15 cellular contexts compared by ENCODE assay signal in the genomic region with DNA sequence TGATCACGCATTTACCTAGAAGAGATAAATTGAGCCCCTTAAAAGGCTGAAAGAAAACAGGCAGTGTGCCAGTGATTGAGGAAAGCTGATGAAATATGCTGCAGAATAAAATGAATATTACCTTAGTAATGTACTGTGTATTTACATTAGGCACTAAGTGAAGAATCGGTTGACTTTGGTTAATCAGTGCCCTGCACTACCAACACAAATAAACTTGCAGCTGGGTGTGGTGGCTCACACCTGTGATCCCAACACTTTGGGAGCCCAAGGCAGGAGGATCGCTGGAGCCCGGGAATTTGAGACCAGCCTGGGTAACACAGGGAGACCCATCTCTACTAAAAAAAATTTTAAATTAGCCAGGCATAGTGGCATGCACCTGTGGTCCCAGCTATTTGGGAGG.
DNase-seq lines count a peak whose midpoint lies in the region; ATAC-seq and TF ChIP-seq lines count a peak whose summit lies in the region.
"Had no signal": no experiment of that assay in that cellular context is flagged by ENCODE, and none has a peak within 500 bp of the region (broad histone marks: within the 10 kb centered on the region; RNA-seq: fewer than 3 reads in every experiment).

No MANE protein-coding gene starts in this region.

- H3K4me3 Mint-ChIP-seq in Calu3 (ENCODE audit: low read depth, unreplicated experiment) = peak overlapping the region; percentile 21
- H3K4me3 Mint-ChIP-seq in stimulated activated effector memory CD8-positive, alpha-beta T cell treated with anti-CD3 and anti-CD28 coated beads, Interleukin-12 subunit alpha, Interleukin-12 subunit beta, amount 100 ng/mL, for 72 hours = no peak overlapping the region
- no peak overlapping the region for H3K4me3 Mint-ChIP-seq in activated CD4-positive, alpha-beta memory T cell treated with anti-CD3 and anti-CD28 coated beads for 36 hours
- H3K4me3 Mint-ChIP-seq: B cell; CD4-positive, alpha-beta T cell; H9 had no signal

- H3K9me3 Mint-ChIP-seq in Calu3 (ENCODE audit: low read depth, unreplicated experiment) = no peaks in the 10 kb centered on the region
- H3K9me3 Mint-ChIP-seq in stimulated activated effector memory CD8-positive, alpha-beta T cell treated with anti-CD3 and anti-CD28 coated beads, Interleukin-12 subunit alpha, Interleukin-12 subunit beta, amount 100 ng/mL, for 72 hours = no peaks in the 10 kb centered on the region
- no peaks in the 10 kb centered on the region for H3K9me3 Mint-ChIP-seq in activated CD4-positive, alpha-beta memory T cell treated with anti-CD3 and anti-CD28 coated beads for 36 hours
- H3K9me3 Mint-ChIP-seq: CD4-positive, alpha-beta T cell; H9 had no signal

- no peaks in the 10 kb centered on the region for H3K9me3 ChIP-seq in WERI-Rb-1 (ENCODE audit: severe bottlenecking)

- peaks cover 51% of the 10 kb centered on the region for H3K4me1 Mint-ChIP-seq in Calu3 (ENCODE audit: low read depth, unreplicated experiment)
- H3K4me1 Mint-ChIP-seq in stimulated activated effector memory CD8-positive, alpha-beta T cell treated with anti-CD3 and anti-CD28 coated beads, Interleukin-12 subunit alpha, Interleukin-12 subunit beta, amount 100 ng/mL, for 72 hours = peaks cover 4% of the 10 kb centered on the region
- no peaks in the 10 kb centered on the region for H3K4me1 Mint-ChIP-seq in activated CD4-positive, alpha-beta memory T cell treated with anti-CD3 and anti-CD28 coated beads for 36 hours (ENCODE audit: low read depth)
- H3K4me1 Mint-ChIP-seq: B cell had no signal

- peak overlapping the region; percentile 84 for H3K27ac Mint-ChIP-seq in Calu3 (ENCODE audit: unreplicated experiment)
- peak overlapping the region; percentile 29 for H3K27ac Mint-ChIP-seq in stimulated activated effector memory CD8-positive, alpha-beta T cell treated with anti-CD3 and anti-CD28 coated beads, Interleukin-12 subunit alpha, Interleukin-12 subunit beta, amount 100 ng/mL, for 72 hours
- H3K27ac Mint-ChIP-seq in activated CD4-positive, alpha-beta memory T cell treated with anti-CD3 and anti-CD28 coated beads for 36 hours = no peak overlapping the region
- H3K27ac Mint-ChIP-seq: B cell; CD4-positive, alpha-beta T cell; H9 had no signal

- no peaks in the 10 kb centered on the region; the same call in 1 of the 2 replicates for H3K36me3 ChIP-seq in WERI-Rb-1

- in situ Hi-C loops in GM13976 (cut with MboI; ENCODE audit: low sequenced_read_pairs, unreplicated experiment) = no loop called here

- no peaks in the 10 kb centered on the region for H3K27me3 Mint-ChIP-seq in Calu3 (ENCODE audit: unreplicated experiment)
- H3K27me3 Mint-ChIP-seq in activated CD4-positive, alpha-beta memory T cell treated with anti-CD3 and anti-CD28 coated beads for 36 hours = no peaks in the 10 kb centered on the region
- H3K27me3 Mint-ChIP-seq: B cell; CD4-positive, alpha-beta T cell had no signal

- peaks cover 4% of the 10 kb centered on the region for H3K36me3 Mint-ChIP-seq in Calu3 (ENCODE audit: insufficient read depth, unreplicated experiment)
- H3K36me3 Mint-ChIP-seq in stimulated activated effector memory CD8-positive, alpha-beta T cell treated with anti-CD3 and anti-CD28 coated beads, Interleukin-12 subunit alpha, Interleukin-12 subunit beta, amount 100 ng/mL, for 72 hours = no peaks in the 10 kb centered on the region
- H3K36me3 Mint-ChIP-seq in activated CD4-positive, alpha-beta memory T cell treated with anti-CD3 and anti-CD28 coated beads for 36 hours = no peaks in the 10 kb centered on the region

- H3K4me3 ChIP-seq in WERI-Rb-1 (ENCODE audit: low read depth, low read length) = no peak overlapping the region
- H3K4me3 ChIP-seq: GM12878 had no signal

- DNase-seq in Calu3 (peak; percentile 28), NCI-H69 (lab: John Stamatoyannopoulos, UW) (peak; percentile 1), left colon (no peak), GM13976 (ENCODE audit: low spot score) (no peak), WERI-Rb-1 (no peak)
- no peak for DNase-seq in stimulated activated effector memory CD8-positive, alpha-beta T cell treated with anti-CD3 and anti-CD28 coated beads, Interleukin-12 subunit alpha, Interleukin-12 subunit beta, amount 100 ng/mL, for 72 hours (ENCODE audit: low spot score in 2 of 2)
- DNase-seq in activated CD4-positive, alpha-beta memory T cell treated with anti-CD3 and anti-CD28 coated beads for 36 hours = no peak
- DNase-seq: C1 segment of cervical spinal cord; CD4-positive, alpha-beta T cell; DMS79; GOT3 had no signal

- no TSS peak for BruUV-seq in Calu3 (replicated peaks; lab: Mats Ljungman, UMichigan)

- H3K27me3 ChIP-seq in WERI-Rb-1 (ENCODE audit: insufficient read depth, low read depth, severe bottlenecking) = no peaks in the 10 kb centered on the region

- intact Hi-C loops in Calu3 (cut with micrococcal nuclease; ENCODE audit: unreplicated experiment) = loop anchor here (2.0 to 10.0 kb wide), 3 partner anchors 59 to 237 kb away; no protein-coding TSS in a partner anchor
- intact Hi-C loops in left colon (cut with DNase I, micrococcal nuclease) = no loop called here
- intact Hi-C loops in activated CD4-positive, alpha-beta memory T cell treated with anti-CD3 and anti-CD28 coated beads for 36 hours (cut with micrococcal nuclease) = no loop called here

- CTCF ChIA-PET in Calu3 (lab: Charles Lee) = interaction anchor here (0.8 kb wide), 1 partner anchor 23 kb away, joined by 3 read pairs; no protein-coding TSS in a partner anchor
- CTCF ChIA-PET in activated CD4-positive, alpha-beta memory T cell treated with anti-CD3 and anti-CD28 coated beads for 36 hours (lab: Charles Lee) = no interaction called here

- POLR2A ChIA-PET in activated CD4-positive, alpha-beta memory T cell treated with anti-CD3 and anti-CD28 coated beads for 36 hours (lab: Charles Lee) = no interaction called here

- no peak overlapping the region for H3K27ac ChIP-seq in WERI-Rb-1

- ATAC-seq in left colon (peak; percentile 57), HG02763 (IDR thresholded peaks at IDR 0.05; ENCODE audit: unreplicated experiment) (no peak)
- ATAC-seq in stimulated activated effector memory CD8-positive, alpha-beta T cell treated with anti-CD3 and anti-CD28 coated beads, Interleukin-12 subunit alpha, Interleukin-12 subunit beta, amount 100 ng/mL, for 72 hours = no peak
- ATAC-seq: GM12878 had no signal

- no peak for TF ChIP-seq CTCF in Calu3 (IDR thresholded peaks at IDR 0.05; ENCODE audit: unreplicated experiment)
- no peak for TF ChIP-seq CTCF in GM13976 (IDR thresholded peaks at IDR 0.05; ENCODE audit: borderline replicate concordance, control extremely low read depth, extremely low read depth, insufficient read depth, missing control alignments)
- no peak for TF ChIP-seq CTCF in WERI-Rb-1 (IDR thresholded peaks at IDR 0.05; ENCODE audit: low read depth, low read length)

Comparison
In these comparisons a context has a peak if more than half of its experiments do, and no peak if none do; other contexts are left out.
1. DNase-seq: peak in Calu3 (single experiment) and NCI-H69 (single experiment); none in left colon (0 of 2), stimulated activated effector memory CD8-positive, alpha-beta T cell treated with anti-CD3 and anti-CD28 coated beads, Interleukin-12 subunit alpha, Interleukin-12 subunit beta, amount 100 ng/mL, for 72 hours (0 of 2), GM13976 (single experiment), WERI-Rb-1 (single experiment) and activated CD4-positive, alpha-beta memory T cell treated with anti-CD3 and anti-CD28 coated beads for 36 hours (single experiment).